In genomic region chr20:7193681-7194080, GRCh38 we compare ENCODE assay signal across 15 cellular contexts.
DNase-seq lines count a peak whose midpoint lies in the region; ATAC-seq and TF ChIP-seq lines count a peak whose summit lies in the region.
"Had no signal": no experiment of that assay in that cellular context is flagged by ENCODE, and none has a peak within 500 bp of the region (broad histone marks: within the 10 kb centered on the region; RNA-seq: fewer than 3 reads in every experiment).

No MANE protein-coding gene starts in this region.

- H3K4me1 ChIP-seq in lower lobe of right lung = no peaks in the 10 kb centered on the region

- no peaks in the 10 kb centered on the region for H3K9me3 Mint-ChIP-seq in endothelial cell (ENCODE audit: unreplicated experiment)

- H3K4me3 Mint-ChIP-seq in endothelial cell (ENCODE audit: unreplicated experiment) = no peak overlapping the region
- H3K4me3 Mint-ChIP-seq: CD14-positive monocyte; CD8-positive, alpha-beta T cell had no signal

- TF ChIP-seq CTCF in astrocyte of the spinal cord (IDR thresholded peaks at IDR 0.05; ENCODE audit: low read depth, low read length) = no peak
- no peak for TF ChIP-seq CTCF in fibroblast of mammary gland (conservative IDR thresholded peaks at IDR 0.05; ENCODE audit: control insufficient read depth, insufficient read depth, low read depth, low read length)
- TF ChIP-seq CTCF in lower lobe of right lung (IDR thresholded peaks at IDR 0.05) = no peak
- no peak for TF ChIP-seq CTCF in endothelial cell (IDR thresholded peaks at IDR 0.05; ENCODE audit: unreplicated experiment)

- no peak overlapping the region for H3K27ac ChIP-seq in lower lobe of right lung
- H3K27ac ChIP-seq: GM23248, HL-60 had no signal

- no peak for ATAC-seq in lower lobe of right lung
- ATAC-seq: CD8-positive, alpha-beta T cell; HCT116 had no signal

- DNase-seq in RPMI7951 (ENCODE audit: low read depth) (peak; percentile 9), astrocyte of the spinal cord (ENCODE audit: low read depth, low spot score) (peak; percentile 22), fibroblast of mammary gland (ENCODE audit: low read depth) (peak; percentile 68), lower lobe of right lung (no peak), cerebellum (ENCODE audit: low spot score) (no peak), endothelial cell (ENCODE audit: low spot score) (no peak)
- DNase-seq: CD8-positive, alpha-beta T cell; COR-L47; DMS153; DMS79 treated with DMSO at 0.1 percent for 48 hours; EL; GM23248 had no signal

- H3K4me1 Mint-ChIP-seq in endothelial cell (ENCODE audit: unreplicated experiment) = no peaks in the 10 kb centered on the region
- H3K4me1 Mint-ChIP-seq: CD14-positive monocyte had no signal

- no peaks in the 10 kb centered on the region for H3K36me3 ChIP-seq in lower lobe of right lung

- H3K27me3 ChIP-seq in lower lobe of right lung (ENCODE audit: low read depth) = no peaks in the 10 kb centered on the region

- H3K4me3 ChIP-seq in astrocyte of the spinal cord (ENCODE audit: low read depth, low read length) (no peak overlapping the region), fibroblast of mammary gland (ENCODE audit: control insufficient read depth, low read depth, low read length) (no peak overlapping the region), lower lobe of right lung (no peak overlapping the region)
- H3K4me3 ChIP-seq: GM23248 had no signal

- H3K27ac Mint-ChIP-seq in endothelial cell (ENCODE audit: unreplicated experiment) = no peak overlapping the region
- H3K27ac Mint-ChIP-seq: CD14-positive monocyte; CD8-positive, alpha-beta T cell had no signal

- H3K36me3 Mint-ChIP-seq in endothelial cell (ENCODE audit: low read depth, unreplicated experiment) = no peaks in the 10 kb centered on the region
- H3K36me3 Mint-ChIP-seq: CD14-positive monocyte; CD8-positive, alpha-beta T cell had no signal

- no peaks in the 10 kb centered on the region for H3K9me3 ChIP-seq in lower lobe of right lung

- no peaks in the 10 kb centered on the region for H3K27me3 Mint-ChIP-seq in endothelial cell (ENCODE audit: unreplicated experiment)

- in situ Hi-C loops in astrocyte of the spinal cord (cut with HindIII; ENCODE audit: low sequenced_read_pairs) = no loop called here

- intact Hi-C loops in lower lobe of right lung (cut with DNase I) = no loop called here

Comparison
In these comparisons a context has a peak if more than half of its experiments do, and no peak if none do; other contexts are left out.
1. DNase-seq: peak in RPMI7951 (single experiment), astrocyte of the spinal cord (single experiment) and fibroblast of mammary gland (single experiment); none in lower lobe of right lung (single experiment), cerebellum (single experiment) and endothelial cell (single experiment).